ENCODE assay signal across 1 cellular context in genomic region chr2:130371723-130372054, GRCh38.
TF ChIP-seq lines count a peak whose summit lies in the region.

No MANE protein-coding gene starts in this region.

TF ChIP-seq in GM12878, 131 proteins besides CTCF, POLR2A, EP300 and RAD21 (continued from another document):
- TF ChIP-seq, protein P1, sequence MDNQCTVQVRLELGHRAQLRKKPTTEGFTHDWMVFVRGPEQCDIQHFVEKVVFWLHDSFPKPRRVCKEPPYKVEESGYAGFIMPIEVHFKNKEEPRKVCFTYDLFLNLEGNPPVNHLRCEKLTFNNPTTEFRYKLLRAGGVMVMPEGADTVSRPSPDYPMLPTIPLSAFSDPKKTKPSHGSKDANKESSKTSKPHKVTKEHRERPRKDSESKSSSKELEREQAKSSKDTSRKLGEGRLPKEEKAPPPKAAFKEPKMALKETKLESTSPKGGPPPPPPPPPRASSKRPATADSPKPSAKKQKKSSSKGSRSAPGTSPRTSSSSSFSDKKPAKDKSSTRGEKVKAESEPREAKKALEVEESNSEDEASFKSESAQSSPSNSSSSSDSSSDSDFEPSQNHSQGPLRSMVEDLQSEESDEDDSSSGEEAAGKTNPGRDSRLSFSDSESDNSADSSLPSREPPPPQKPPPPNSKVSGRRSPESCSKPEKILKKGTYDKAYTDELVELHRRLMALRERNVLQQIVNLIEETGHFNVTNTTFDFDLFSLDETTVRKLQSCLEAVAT (IDR thresholded peaks at IDR 0.05) = peak; percentile 82
- TF ChIP-seq SPI1 (IDR thresholded peaks at IDR 0.05; ENCODE audit: borderline replicate concordance, insufficient read depth, low read depth, low read length) = no peak; the same call in none of the 2 replicates
- peak; percentile 72 for TF ChIP-seq E4F1 (IDR thresholded peaks at IDR 0.05; ENCODE audit: borderline replicate concordance, partially characterized antibody)
- TF ChIP-seq IKZF1 (conservative IDR thresholded peaks at IDR 0.05) = no peak
- TF ChIP-seq EGR1 (IDR thresholded peaks at IDR 0.05; ENCODE audit: borderline replicate concordance in 1 of 2, low read depth in 2 of 2, low read length in 2 of 2) = no peak
